In the genomic region with DNA sequence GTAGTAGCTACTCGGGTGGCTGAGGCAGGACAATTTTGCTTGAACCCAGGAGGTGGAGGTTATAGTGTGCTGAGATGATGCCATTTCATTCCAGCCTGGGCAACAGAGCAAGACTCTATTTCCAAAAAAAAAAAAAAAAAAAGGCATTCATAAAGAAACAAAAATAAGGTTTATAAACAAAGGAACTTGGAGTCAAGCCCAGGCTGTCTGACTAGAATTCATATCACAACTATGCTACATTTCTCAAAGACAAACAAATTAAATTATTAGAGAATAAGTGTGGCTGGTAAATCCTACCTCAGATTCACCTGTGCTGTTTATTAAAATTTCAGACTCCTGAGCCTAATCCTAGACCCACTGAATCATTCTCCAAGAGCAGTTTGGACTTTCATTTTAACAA, we compare ENCODE assay signal across 17 cellular contexts. TPM values are rescaled to one million over a fixed set of nuclear protein-coding genes. Genes with fewer than 3 reads are reported as not detected.
A peak's percentile ranks its signal among the peaks of the same experiment; 100 is the strongest.
DNase-seq lines count a peak whose midpoint lies in the region; ATAC-seq and TF ChIP-seq lines count a peak whose summit lies in the region.
"Had no signal": no experiment of that assay in that cellular context is flagged by ENCODE, and none has a peak within 500 bp of the region (broad histone marks: within the 10 kb centered on the region; RNA-seq: fewer than 3 reads in every experiment).

No MANE protein-coding gene starts in this region.

- H3K36me3 Mint-ChIP-seq in activated CD4-positive, alpha-beta T cell treated with anti-CD3 and anti-CD28 coated beads, Interleukin-2, amount 10 ng/mL, durations not matched to agents 24 days and 14 days (ENCODE audit: low read depth) = peaks cover 10% of the 10 kb centered on the region
- peaks cover 10% of the 10 kb centered on the region for H3K36me3 Mint-ChIP-seq in activated CD4-positive, alpha-beta T cell treated with anti-CD3 and anti-CD28 coated beads for 36 hours (ENCODE audit: low read depth)
- no peaks in the 10 kb centered on the region for H3K36me3 Mint-ChIP-seq in natural killer cell

- no peaks in the 10 kb centered on the region for H3K36me3 ChIP-seq in KMS-11 (ENCODE audit: insufficient read depth)
- peaks cover 24% of the 10 kb centered on the region for H3K36me3 ChIP-seq in mammary epithelial cell (ENCODE audit: insufficient read depth, low read length)

- POLR2A ChIA-PET in activated CD4-positive, alpha-beta T cell treated with anti-CD3 and anti-CD28 coated beads for 36 hours (lab: Charles Lee) = no interaction called here

- H3K27ac ChIP-seq in KMS-11 = peak overlapping the region; percentile 29; the same call in 1 of the 2 replicates
- peak overlapping the region; percentile 88 for H3K27ac ChIP-seq in mammary epithelial cell (ENCODE audit: insufficient read depth, low read depth, low read length)
- H3K27ac ChIP-seq: coronary artery had no signal

- intact Hi-C loops in activated CD4-positive, alpha-beta T cell treated with anti-CD3 and anti-CD28 coated beads, Interleukin-2, amount 10 ng/mL, durations not matched to agents 24 days and 14 days (cut with micrococcal nuclease) = loop anchor here (10.0 kb wide), 1 partner anchor 510 kb away; a partner anchor contains a TSS
- intact Hi-C loops in activated CD4-positive, alpha-beta T cell treated with anti-CD3 and anti-CD28 coated beads for 36 hours (cut with DNase I, micrococcal nuclease) = loop anchor here in 1 of 2 experiments (5.0 kb wide), 1 partner anchor 132 kb away; no protein-coding TSS in a partner anchor
- intact Hi-C loops in mammary epithelial cell (cut with micrococcal nuclease) (loop anchor here (10.0 kb wide), 1 partner anchor 330 kb away; a partner anchor contains a TSS), natural killer cell (cut with micrococcal nuclease) (no loop called here)

- no peak overlapping the region for H3K27ac Mint-ChIP-seq in activated CD4-positive, alpha-beta T cell treated with anti-CD3 and anti-CD28 coated beads, Interleukin-2, amount 10 ng/mL, durations not matched to agents 24 days and 14 days
- H3K27ac Mint-ChIP-seq in activated CD4-positive, alpha-beta T cell treated with anti-CD3 and anti-CD28 coated beads for 36 hours = no peak overlapping the region
- peak overlapping the region; percentile 87 to 89 for H3K27ac Mint-ChIP-seq in natural killer cell
- H3K27ac Mint-ChIP-seq: memory B cell had no signal

- WGBS in mammary epithelial cell (ENCODE audit: low coverage, missing lambda C conversion rate) = 40% methylated on average over 1 of the region's 1 CpG

- no peaks in the 10 kb centered on the region for H4K20me1 ChIP-seq in KMS-11 (ENCODE audit: insufficient read depth)
- H4K20me1 ChIP-seq in mammary epithelial cell (ENCODE audit: insufficient read depth, low read length) = peaks cover 1% of the 10 kb centered on the region

- dilution Hi-C loops in mammary epithelial cell (cut with HindIII; ENCODE audit: low sequenced_read_pairs) = no loop called here

- in situ Hi-C loops in mammary epithelial cell (cut with MboI; ENCODE audit: low sequenced_read_pairs in 2 of 2) = no loop called here

- CTCF ChIA-PET in activated CD4-positive, alpha-beta T cell treated with anti-CD3 and anti-CD28 coated beads for 36 hours (lab: Charles Lee) = no interaction called here
- CTCF ChIA-PET in mammary epithelial cell (lab: Charles Lee; ENCODE audit: low non-redundant PET) = no interaction called here

- no TSS peak for BruUV-seq in mammary epithelial cell (replicated peaks; lab: Mats Ljungman, UMichigan)

- H2AFZ ChIP-seq in KMS-11 (ENCODE audit: low read depth) (no peak overlapping the region), mammary epithelial cell (ENCODE audit: low read depth, low read length) (no peak overlapping the region)

- no peak overlapping the region for H3K9ac ChIP-seq in KMS-11
- no peak overlapping the region for H3K9ac ChIP-seq in mammary epithelial cell (ENCODE audit: insufficient read depth, low read length)

- no peak overlapping the region for H3K4me3 Mint-ChIP-seq in activated CD4-positive, alpha-beta T cell treated with anti-CD3 and anti-CD28 coated beads, Interleukin-2, amount 10 ng/mL, durations not matched to agents 24 days and 14 days
- no peak overlapping the region for H3K4me3 Mint-ChIP-seq in activated CD4-positive, alpha-beta T cell treated with anti-CD3 and anti-CD28 coated beads for 36 hours
- no peak overlapping the region for H3K4me3 Mint-ChIP-seq in natural killer cell
- H3K4me3 Mint-ChIP-seq: memory B cell had no signal

- no peak for ATAC-seq in activated CD4-positive, alpha-beta T cell treated with anti-CD3 and anti-CD28 coated beads for 36 hours
- ATAC-seq in natural killer cell (no peak), GM19023 (IDR thresholded peaks at IDR 0.05; ENCODE audit: unreplicated experiment) (no peak)

- H3K79me2 ChIP-seq in KMS-11 (ENCODE audit: insufficient read depth, low read depth) = peaks cover 40% of the 10 kb centered on the region
- peaks cover 90% of the 10 kb centered on the region for H3K79me2 ChIP-seq in mammary epithelial cell (ENCODE audit: insufficient read depth, low read length)

- TF ChIP-seq CTCF in KMS-11 (conservative IDR thresholded peaks at IDR 0.05; ENCODE audit: low read depth, low read length) (no peak), mammary epithelial cell (conservative IDR thresholded peaks at IDR 0.05 in 1 of 2, IDR thresholded peaks at IDR 0.05 in 1 of 2; ENCODE audit: extremely low read depth in 1 of 2, insufficient read depth in 1 of 2, low read depth in 1 of 2, low read length in 2 of 2) (no peak), natural killer cell (IDR thresholded peaks at IDR 0.05) (no peak)

- peaks cover 36% of the 10 kb centered on the region for H3K4me1 Mint-ChIP-seq in activated CD4-positive, alpha-beta T cell treated with anti-CD3 and anti-CD28 coated beads, Interleukin-2, amount 10 ng/mL, durations not matched to agents 24 days and 14 days
- peaks cover 42% of the 10 kb centered on the region for H3K4me1 Mint-ChIP-seq in activated CD4-positive, alpha-beta T cell treated with anti-CD3 and anti-CD28 coated beads for 36 hours
- peaks cover 40 to 41% of the 10 kb centered on the region in 2 donors for H3K4me1 Mint-ChIP-seq in natural killer cell

- H3K4me2 ChIP-seq in KMS-11 (peak overlapping the region; percentile 64), mammary epithelial cell (ENCODE audit: insufficient read depth, low read depth, low read length) (peak overlapping the region; percentile 93)

- H3K9me3 ChIP-seq in mammary epithelial cell (replicated peaks; ENCODE audit: insufficient read depth, low read length) = no peaks in the 10 kb centered on the region

- H3K27me3 ChIP-seq in KMS-11 (ENCODE audit: insufficient read depth, low read depth) = no peaks in the 10 kb centered on the region
- no peaks in the 10 kb centered on the region for H3K27me3 ChIP-seq in mammary epithelial cell (ENCODE audit: insufficient read depth, low read length)

- H3K4me3 ChIP-seq in KMS-11 (IDR thresholded peaks at IDR 0.05; ENCODE audit: insufficient read depth, low read depth, low read length) (no peak overlapping the region), mammary epithelial cell (replicated peaks in 1 of 3; ENCODE audit: insufficient read depth in 1 of 3, low read depth in 2 of 3, low read length in 3 of 3) (peak overlapping the region in 2 of 3 experiments; percentile 0 to 90)
- H3K4me3 ChIP-seq: coronary artery, smooth muscle cell had no signal

- H3K4me1 ChIP-seq in KMS-11 (ENCODE audit: low read depth, poor library complexity, severe bottlenecking) (peaks cover 44% of the 10 kb centered on the region), mammary epithelial cell (ENCODE audit: insufficient read depth, low read length) (peaks cover 20% of the 10 kb centered on the region)

- no peaks in the 10 kb centered on the region for H3K27me3 Mint-ChIP-seq in activated CD4-positive, alpha-beta T cell treated with anti-CD3 and anti-CD28 coated beads, Interleukin-2, amount 10 ng/mL, durations not matched to agents 24 days and 14 days
- no peaks in the 10 kb centered on the region for H3K27me3 Mint-ChIP-seq in activated CD4-positive, alpha-beta T cell treated with anti-CD3 and anti-CD28 coated beads for 36 hours
- H3K27me3 Mint-ChIP-seq in natural killer cell (ENCODE audit: low read depth in 2 of 2) = no peaks in the 10 kb centered on the region
- H3K27me3 Mint-ChIP-seq: memory B cell had no signal

- DNase-seq in activated CD4-positive, alpha-beta T cell treated with anti-CD3 and anti-CD28 coated beads, Interleukin-2, amount 10 ng/mL, durations not matched to agents 24 days and 14 days = peak; percentile 16
- DNase-seq in activated CD4-positive, alpha-beta T cell treated with anti-CD3 and anti-CD28 coated beads for 36 hours = no peak
- DNase-seq in mammary epithelial cell = no peak
- DNase-seq in natural killer cell = no peak
- no peak for DNase-seq in H4 (ENCODE audit: low spot score)
- DNase-seq in NCI-H526 treated with DMSO at 0.1 percent for 48 hours (lab: John Stamatoyannopoulos, UW) = no peak
- DNase-seq: activated CD8-positive, alpha-beta memory T cell treated with anti-CD3 and anti-CD28 coated beads, Interleukin-2, amount 50 U/mL, for 4 hours; amygdala; Karpas-422; NCI-H187 treated with DMSO at 0.1 percent for 48 hours; NCI-H526; nucleus accumbens had no signal

- peaks cover 2% of the 10 kb centered on the region for H3K9me3 Mint-ChIP-seq in activated CD4-positive, alpha-beta T cell treated with anti-CD3 and anti-CD28 coated beads, Interleukin-2, amount 10 ng/mL, durations not matched to agents 24 days and 14 days
- H3K9me3 Mint-ChIP-seq in activated CD4-positive, alpha-beta T cell treated with anti-CD3 and anti-CD28 coated beads for 36 hours (ENCODE audit: low read depth) = peaks cover 3% of the 10 kb centered on the region
- no peaks in the 10 kb centered on the region for H3K9me3 Mint-ChIP-seq in natural killer cell
- H3K9me3 Mint-ChIP-seq: memory B cell had no signal

RNA-seq across cellular contexts. Expression of a gene that starts 4.2 kb away (rescaled TPM):
- total RNA-seq in activated CD4-positive, alpha-beta T cell treated with anti-CD3 and anti-CD28 coated beads, Interleukin-2, amount 10 ng/mL, durations not matched to agents 24 days and 14 days = 20.9 and 22.4 TPM in 2 replicates
- total RNA-seq in activated CD4-positive, alpha-beta T cell treated with anti-CD3 and anti-CD28 coated beads for 36 hours = 10 to 100 TPM; 12.8 to 19.2 TPM
- total RNA-seq in mammary epithelial cell = 100 to 1,000 TPM in 1 of 2 donors, 10 to 100 TPM in 1; 96.5 to 129 TPM
- polyA plus RNA-seq in mammary epithelial cell = 108 TPM
- polyA minus RNA-seq in mammary epithelial cell = 123 TPM
- 10 to 100 TPM; 16.1 to 25.5 (median 18.6) TPM for total RNA-seq in natural killer cell
- total RNA-seq in H4 (2014; rRNA removed; shearing (Covaris generic)) = 33.9 and 52.6 TPM in 2 replicates

RNA-seq across cellular contexts. Expression of a gene that starts 26.0 kb away (rescaled TPM):
- total RNA-seq in activated CD4-positive, alpha-beta T cell treated with anti-CD3 and anti-CD28 coated beads, Interleukin-2, amount 10 ng/mL, durations not matched to agents 24 days and 14 days = 85.4 and 89.9 TPM in 2 replicates
- total RNA-seq in activated CD4-positive, alpha-beta T cell treated with anti-CD3 and anti-CD28 coated beads for 36 hours = 10 to 100 TPM; 82.8 to 84.9 TPM
- total RNA-seq in mammary epithelial cell (10 to 100 TPM; 40.5 to 74.9 TPM), natural killer cell (100 to 1,000 TPM in 1 of 3 donors, 10 to 100 TPM in 2; 88.5 to 104 (median 97.3) TPM)
- polyA plus RNA-seq in mammary epithelial cell = 22.1 TPM
- 12.2 TPM for polyA minus RNA-seq in mammary epithelial cell
- total RNA-seq in H4 (2014; rRNA removed; shearing (Covaris generic)) = 35.6 and 35.9 TPM in 2 replicates

Comparison
In these comparisons a context has a peak if more than half of its experiments do, and no peak if none do; other contexts are left out.
1. H3K27ac Mint-ChIP-seq: peak in natural killer cell (2 of 2); none in activated CD4-positive, alpha-beta T cell treated with anti-CD3 and anti-CD28 coated beads, Interleukin-2, amount 10 ng/mL, durations not matched to agents 24 days and 14 days (single experiment) and activated CD4-positive, alpha-beta T cell treated with anti-CD3 and anti-CD28 coated beads for 36 hours (single experiment).